ENCODE assay signal across 8 cellular contexts in the genomic region with DNA sequence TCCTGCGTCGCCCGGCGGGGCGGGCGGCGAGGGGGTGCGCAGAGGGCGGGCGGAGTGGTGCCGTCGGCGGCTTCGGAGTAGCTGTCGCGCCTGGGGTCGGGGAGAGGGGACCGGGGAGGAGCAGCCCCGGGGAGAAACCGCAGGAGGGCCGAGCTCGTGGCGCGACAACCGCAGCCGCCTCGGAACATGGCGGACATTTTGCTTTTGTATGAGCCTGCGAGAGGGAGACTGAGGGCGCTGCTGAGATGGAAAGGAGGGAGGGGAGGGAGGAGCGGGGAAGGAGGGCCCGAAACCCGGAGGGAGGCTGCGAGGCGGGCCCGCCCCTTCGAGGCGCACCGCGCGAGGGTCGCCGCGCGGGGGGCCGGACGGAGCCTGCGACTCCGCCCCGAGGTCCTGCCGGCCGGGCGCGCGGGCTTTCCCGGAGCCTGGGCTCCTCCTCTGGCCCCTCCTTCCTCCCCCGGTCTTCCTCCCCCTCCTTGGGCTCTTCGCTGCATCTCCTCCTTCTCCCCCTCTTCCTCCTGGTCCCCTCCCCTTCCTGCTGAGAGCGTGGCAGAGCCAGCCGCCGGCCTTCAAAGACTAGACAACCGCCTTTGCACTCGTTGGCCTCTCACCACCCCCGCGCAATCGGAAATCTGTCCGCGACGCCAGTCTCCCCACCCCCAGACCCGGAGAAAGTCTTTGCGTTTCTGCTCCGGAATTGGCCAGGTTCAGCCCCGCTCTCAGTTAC. TPM values are rescaled to one million over a fixed set of nuclear protein-coding genes. Genes with fewer than 3 reads are reported as not detected.
DNase-seq lines count a peak whose midpoint lies in the region; ATAC-seq and TF ChIP-seq lines count a peak whose summit lies in the region.

No MANE protein-coding gene starts in this region.

- no peak for TF ChIP-seq CTCF in VCaP (conservative IDR thresholded peaks at IDR 0.05)
- TF ChIP-seq CTCF in spleen (IDR thresholded peaks at IDR 0.05 in 8 of 11, conservative IDR thresholded peaks at IDR 0.05 in 3 of 11), result no peak

- peak overlapping the region; percentile 86 to 99 (median 96) for H3K27ac Mint-ChIP-seq in immature natural killer cell

- H3K9me3 Mint-ChIP-seq in immature natural killer cell, result no peaks in the 10 kb centered on the region

- no peaks in the 10 kb centered on the region for H3K9me3 ChIP-seq in spleen

- peaks cover 7 to 18% (median 10%) of the 10 kb centered on the region in 3 donors for H3K27me3 Mint-ChIP-seq in immature natural killer cell (ENCODE audit: low read depth in 3 of 3)

- H3K4me3 ChIP-seq in spleen, result peak overlapping the region; percentile 43 to 84 (median 56)

- 0 to 53% (median 1%) methylated on average over 20 to 61 of the region's 73 CpGs for WGBS in spleen, 5 donors

- H3K4me3 Mint-ChIP-seq in immature natural killer cell, result peak overlapping the region; percentile 97 to 100 (median 99)

- peak; percentile 56 for DNase-seq in A172 (ENCODE audit: low spot score)
- peak; percentile 67 for DNase-seq in NCI-H2171 (lab: John Stamatoyannopoulos, UW)
- peak; percentile 11 to 88 for DNase-seq in T47D (ENCODE audit: low read depth in 1 of 2, low spot score in 1 of 2)
- peak; percentile 80 to 86 (median 85) for DNase-seq in immature natural killer cell
- peak; percentile 94 for DNase-seq in spleen

- intact Hi-C loops in spleen (cut with DNase I; ENCODE audit: low total_unique reads), result no loop called here

- no peaks in the 10 kb centered on the region for H3K27me3 ChIP-seq in spleen (replicated peaks in 1 of 7)

- H3K27ac ChIP-seq in VCaP (peak overlapping the region; percentile 81), spleen (peak overlapping the region; percentile 80 to 97 (median 96))

- in situ Hi-C loops in T47D (cut with HindIII; ENCODE audit: low pct_unique_long_range_greater_than_20kb, low sequenced_read_pairs), result no loop called here

- TF ChIP-seq POLR2A in spleen (IDR thresholded peaks at IDR 0.05), result peak in 1 of 3 donors; percentile 57

- H3K4me1 Mint-ChIP-seq in immature natural killer cell, result peaks cover 21 to 38% of the 10 kb centered on the region in 2 donors

- H3K36me3 Mint-ChIP-seq in immature natural killer cell, result no peaks in the 10 kb centered on the region

- H3K36me3 ChIP-seq in spleen, result no peaks in the 10 kb centered on the region

- peak; percentile 43 for ATAC-seq in GM18520 (IDR thresholded peaks at IDR 0.05; ENCODE audit: unreplicated experiment)
- peak; percentile 49 for ATAC-seq in HG03066 (IDR thresholded peaks at IDR 0.05; ENCODE audit: low read depth, unreplicated experiment)

- H3K4me1 ChIP-seq in spleen, result peaks cover 0 to 38% (median 11%) of the 10 kb centered on the region in 6 donors

RNA-seq across cellular contexts. Expression of gene INTS6L, which starts 1.1 kb away (rescaled TPM):
- total RNA-seq in A172 (2014; rRNA removed; shearing (Covaris generic)), result 0.14 and 0.38 TPM in 2 replicates
- 1 to 10 TPM; 3.2 to 5.7 (median 3.8) TPM for polyA plus RNA-seq in immature natural killer cell
- total RNA-seq in spleen, result 10 to 100 TPM; 17.8 to 36.0 (median 19.2) TPM
- polyA plus RNA-seq in spleen, result 10 to 100 TPM; 17.5 to 35.6 (median 20.7) TPM

Comparison
In these comparisons a context has a peak if more than half of its experiments do, and no peak if none do; other contexts are left out.
1. Peak in every context shown above with its lines: DNase-seq, ATAC-seq, H3K4me3 ChIP-seq and H3K27ac ChIP-seq.
2. RNA of gene INTS6L, which starts 1.1 kb away (total RNA-seq): 17.8 to 36.0 TPM in spleen; 0.14 to 0.38 TPM in A172; every median in the first group is over 10 times any median in the second.